ENCODE assay signal across 8 cellular contexts in genomic region chr19:2043269-2043641, GRCh38. TPM values are rescaled to one million over a fixed set of nuclear protein-coding genes. Genes with fewer than 3 reads are reported as not detected.
DNase-seq lines count a peak whose midpoint lies in the region; ATAC-seq and TF ChIP-seq lines count a peak whose summit lies in the region.

No MANE protein-coding gene starts in this region.

- no peak overlapping the region for H4K91ac ChIP-seq in neuronal stem cell (ENCODE audit: low read depth, low read length, poor library complexity)

- H3K9ac ChIP-seq in BLaER1 (0 out of 2 replicates have a peak overlapping the region, but pooled peaks have one; percentile 45), neuronal stem cell (ENCODE audit: low read depth, low read length, poor library complexity) (peak overlapping the region; percentile 44)

- no CpG with 5 or more reads among the region's 8 CpGs for WGBS in neuronal stem cell (ENCODE audit: extremely low coverage in 2 of 2, insufficient read length in 2 of 2, insufficient replicate concordance in 1 of 2), 2 donors

- no peak overlapping the region for H2AFZ ChIP-seq in OCI-LY7 (ENCODE audit: low read length)
- no peak overlapping the region for H2AFZ ChIP-seq in neuronal stem cell (ENCODE audit: low read length)

- intact Hi-C loops in OCI-LY7 (cut with micrococcal nuclease; ENCODE audit: unreplicated experiment) = no loop called here

- H4K20me1 ChIP-seq in BLaER1 = peaks cover 97% of the 10 kb centered on the region
- no peaks in the 10 kb centered on the region for H4K20me1 ChIP-seq in OCI-LY7 (ENCODE audit: insufficient read depth, low read length)

- H2AK5ac ChIP-seq in neuronal stem cell (ENCODE audit: low read depth, low read length) = peak overlapping the region; percentile 100

- H3K27ac ChIP-seq in BLaER1 (peak overlapping the region; percentile 80; the same call in 1 of the 2 replicates), OCI-LY7 (ENCODE audit: low read depth, low read length, poor library complexity, severe bottlenecking) (peak overlapping the region; percentile 68), neuronal stem cell (replicated peaks; ENCODE audit: low read length) (peak overlapping the region; percentile 81)
- H3K27ac ChIP-seq in effector memory CD4-positive, alpha-beta T cell (ENCODE audit: insufficient read depth, low read length, poor library complexity, severe bottlenecking) = peak overlapping the region; percentile 95

- H2BK5ac ChIP-seq in neuronal stem cell (ENCODE audit: low read length) = peak overlapping the region; percentile 70

- peaks cover 8% of the 10 kb centered on the region for H3K79me2 ChIP-seq in OCI-LY7 (ENCODE audit: insufficient read depth, low read depth, low read length)

- no peak for TF ChIP-seq CTCF in OCI-LY7 (conservative IDR thresholded peaks at IDR 0.05; ENCODE audit: low read length)

- peak overlapping the region; percentile 36 for H2BK120ac ChIP-seq in neuronal stem cell (ENCODE audit: low read depth, low read length)

- H3K23ac ChIP-seq in neuronal stem cell (ENCODE audit: low read depth, low read length, poor library complexity) = peak overlapping the region; percentile 52

- no peaks in the 10 kb centered on the region for H3K9me2 ChIP-seq in OCI-LY7 (ENCODE audit: insufficient read depth, low read length)

- H2BK15ac ChIP-seq in neuronal stem cell (ENCODE audit: low read length) = peak overlapping the region; percentile 43

- no peaks in the 10 kb centered on the region for H3K9me3 ChIP-seq in BLaER1
- no peaks in the 10 kb centered on the region for H3K9me3 ChIP-seq in OCI-LY7 (ENCODE audit: low read length)
- H3K9me3 ChIP-seq in effector memory CD4-positive, alpha-beta T cell (ENCODE audit: control insufficient read depth, low read length) = no peaks in the 10 kb centered on the region
- H3K9me3 ChIP-seq in neuronal stem cell (replicated peaks in 1 of 2; ENCODE audit: control insufficient read depth in 2 of 2, insufficient read depth in 1 of 2, low read depth in 1 of 2, low read length in 2 of 2) = no peaks in the 10 kb centered on the region

- H3K79me1 ChIP-seq in neuronal stem cell (ENCODE audit: low read depth, low read length) = peaks cover 57% of the 10 kb centered on the region

- peak overlapping the region; percentile 89 for H3K4ac ChIP-seq in neuronal stem cell (ENCODE audit: low read length)

- H3K4me2 ChIP-seq in BLaER1 (peak overlapping the region; percentile 96), OCI-LY7 (ENCODE audit: low read length) (peak overlapping the region; percentile 84; the same call in 1 of the 2 replicates), neuronal stem cell (ENCODE audit: insufficient read depth, low read length, poor library complexity, severe bottlenecking) (no peak overlapping the region)

- peak overlapping the region; percentile 48 for H3K18ac ChIP-seq in neuronal stem cell (ENCODE audit: low read length)

- no peak overlapping the region for H3K14ac ChIP-seq in neuronal stem cell (ENCODE audit: low read length)

- no peak for ATAC-seq in HG03135 (IDR thresholded peaks at IDR 0.05; ENCODE audit: unreplicated experiment)

- H3K4me1 ChIP-seq in BLaER1 = peaks cover 78% of the 10 kb centered on the region
- peaks cover 43% of the 10 kb centered on the region for H3K4me1 ChIP-seq in OCI-LY7 (ENCODE audit: insufficient read depth, low read length, poor library complexity, severe bottlenecking)
- peaks cover 66% of the 10 kb centered on the region for H3K4me1 ChIP-seq in effector memory CD4-positive, alpha-beta T cell (ENCODE audit: control insufficient read depth, insufficient read depth, low read length, poor library complexity, severe bottlenecking)
- peaks cover 0 to 24% of the 10 kb centered on the region in 2 donors for H3K4me1 ChIP-seq in neuronal stem cell (ENCODE audit: control insufficient read depth in 2 of 2, insufficient read depth in 1 of 2, low read depth in 1 of 2, low read length in 2 of 2)

- no peaks in the 10 kb centered on the region for H3K27me3 ChIP-seq in BLaER1
- no peaks in the 10 kb centered on the region for H3K27me3 ChIP-seq in effector memory CD4-positive, alpha-beta T cell (replicated peaks; ENCODE audit: control insufficient read depth, insufficient read depth, low read length, poor library complexity, severe bottlenecking)
- H3K27me3 ChIP-seq in neuronal stem cell (ENCODE audit: control insufficient read depth in 3 of 3, insufficient read depth in 3 of 3, low read depth in 1 of 3, low read length in 3 of 3) = no peaks in the 10 kb centered on the region

- H2BK12ac ChIP-seq in neuronal stem cell (ENCODE audit: low read length) = peak overlapping the region; percentile 93

- no TSS peak for BruUV-seq in OCI-LY7 (replicated peaks; lab: Mats Ljungman, UMichigan)

- peaks cover 95% of the 10 kb centered on the region for H3K36me3 ChIP-seq in BLaER1
- peaks cover 85% of the 10 kb centered on the region for H3K36me3 ChIP-seq in OCI-LY7 (ENCODE audit: insufficient read depth, low read length)
- peaks cover 72% of the 10 kb centered on the region for H3K36me3 ChIP-seq in effector memory CD4-positive, alpha-beta T cell (ENCODE audit: control insufficient read depth, insufficient read depth, low read length)
- peaks cover 52 to 91% of the 10 kb centered on the region in 2 donors for H3K36me3 ChIP-seq in neuronal stem cell (replicated peaks in 1 of 2; ENCODE audit: control insufficient read depth in 2 of 2, insufficient read depth in 2 of 2, low read length in 2 of 2)

- CTCF ChIA-PET in OCI-LY7 (lab: Charles Lee; ENCODE audit: unreplicated experiment) = no interaction called here

- no peak overlapping the region for H4K8ac ChIP-seq in neuronal stem cell (ENCODE audit: low read depth, low read length)

- no peak overlapping the region for H3K4me3 ChIP-seq in BLaER1
- H3K4me3 ChIP-seq in OCI-LY7 (ENCODE audit: low read depth, low read length, poor library complexity, severe bottlenecking) = no peak overlapping the region
- H3K4me3 ChIP-seq in effector memory CD4-positive, alpha-beta T cell (ENCODE audit: insufficient read depth, low read depth, low read length, poor library complexity, severe bottlenecking) = no peak overlapping the region
- no peak overlapping the region for H3K4me3 ChIP-seq in neuronal stem cell (ENCODE audit: low read length in 2 of 2)

- POLR2A ChIA-PET in OCI-LY7 (lab: Charles Lee) = interaction anchor here (0.6 kb wide), 2 partner anchors 9 to 162 kb away, joined by 3 to 4 read pairs; no protein-coding TSS in a partner anchor

- DNase-seq in OCI-LY7 (ENCODE audit: low spot score) (no peak), neuronal stem cell (ENCODE audit: low spot score) (no peak), NCI-H748 treated with DMSO at 0.1 percent for 48 hours (lab: John Stamatoyannopoulos, UW) (no peak)
- no peak for DNase-seq in effector memory CD4-positive, alpha-beta T cell
- no peak for DNase-seq in activated CD4-positive, CD25-positive, alpha-beta regulatory T cell (lab: John Stamatoyannopoulos, UW)
- no peak for DNase-seq in effector CD8-positive, alpha-beta T cell (lab: John Stamatoyannopoulos, UW)

RNA-seq across cellular contexts. Expression of gene MKNK2, which starts 7.8 kb away (rescaled TPM):
- total RNA-seq in OCI-LY7 (2014; rRNA removed; shearing (Covaris generic)) = 97.0 and 115 TPM in 2 replicates
- 200 and 225 TPM in 2 replicates for total RNA-seq in OCI-LY7 (2022)
- polyA plus RNA-seq in neuronal stem cell (2013, experiment 1 of 2) = 138 TPM
- 146 TPM for polyA plus RNA-seq in neuronal stem cell (2013, experiment 2 of 2)

RNA-seq across cellular contexts. Expression of gene BTBD2, which starts 27.7 kb away (rescaled TPM):
- 41.9 and 53.9 TPM in 2 replicates for total RNA-seq in OCI-LY7 (2014; rRNA removed; shearing (Covaris generic))
- total RNA-seq in OCI-LY7 (2022) = 91.6 and 109 TPM in 2 replicates
- 148 TPM for polyA plus RNA-seq in neuronal stem cell (2013, experiment 1 of 2)
- polyA plus RNA-seq in neuronal stem cell (2013, experiment 2 of 2) = 141 TPM

RNA-seq across cellular contexts. Expression of gene MOB3A, which starts 52.9 kb away (rescaled TPM):
- 41.7 and 54.6 TPM in 2 replicates for total RNA-seq in OCI-LY7 (2014; rRNA removed; shearing (Covaris generic))
- 87.5 and 111 TPM in 2 replicates for total RNA-seq in OCI-LY7 (2022)
- polyA plus RNA-seq in neuronal stem cell (2013, experiment 1 of 2) = 15.6 TPM
- 16.1 TPM for polyA plus RNA-seq in neuronal stem cell (2013, experiment 2 of 2)

RNA-seq across cellular contexts. Expression of gene IZUMO4, which starts 53.5 kb away (rescaled TPM):
- total RNA-seq in OCI-LY7 (2014; rRNA removed; shearing (Covaris generic)) = 11.2 and 12.9 TPM in 2 replicates
- 6.1 and 7.3 TPM in 2 replicates for total RNA-seq in OCI-LY7 (2022)
- polyA plus RNA-seq in neuronal stem cell (2013, experiment 1 of 2) = 2.5 TPM
- polyA plus RNA-seq in neuronal stem cell (2013, experiment 2 of 2) = 2.3 TPM
